Comparison of ENCODE assay signal across 10 cellular contexts in genomic region chr16:87498324-87499188, GRCh38.
"Had no signal": no experiment of that assay in that cellular context is flagged by ENCODE, and none has a peak within 500 bp of the region (broad histone marks: within the 10 kb centered on the region; RNA-seq: fewer than 3 reads in every experiment).

No MANE protein-coding gene starts in this region.

- H3K9me3 ChIP-seq: mucosa of descending colon had no signal

- H3K9me3 Mint-ChIP-seq: activated naive CD4-positive, alpha-beta T cell treated with anti-CD3 and anti-CD28 coated beads, Interleukin-2, amount 10 ng/mL, durations not matched to agents 7 days and 5 days; activated T-helper 2 cell treated with anti-CD3 and anti-CD28 coated beads, Interferon-gamma antibody, Interleukin-2, Interleukin-4, amounts not matched to agents 10 μg/mL and 5 μg/mL and 100 μg/mL, durations not matched to agents 14 hours and 24 hours and 36 hours; nephron had no signal

- H3K27ac Mint-ChIP-seq: activated naive CD4-positive, alpha-beta T cell treated with anti-CD3 and anti-CD28 coated beads, Interleukin-2, amount 10 ng/mL, durations not matched to agents 7 days and 5 days; activated T-helper 2 cell treated with anti-CD3 and anti-CD28 coated beads, Interferon-gamma antibody, Interleukin-2, Interleukin-4, amounts not matched to agents 10 μg/mL and 5 μg/mL and 100 μg/mL, durations not matched to agents 14 hours and 24 hours and 36 hours; nephron had no signal

- ATAC-seq: mucosa of descending colon had no signal

- H3K4me3 Mint-ChIP-seq: activated naive CD4-positive, alpha-beta T cell treated with anti-CD3 and anti-CD28 coated beads, Interleukin-2, amount 10 ng/mL, durations not matched to agents 7 days and 5 days; nephron had no signal

- H3K36me3 Mint-ChIP-seq: activated naive CD4-positive, alpha-beta T cell treated with anti-CD3 and anti-CD28 coated beads, Interleukin-2, amount 10 ng/mL, durations not matched to agents 7 days and 5 days had no signal

- H3K4me3 ChIP-seq: mucosa of descending colon had no signal

- DNase-seq: activated naive CD4-positive, alpha-beta T cell treated with anti-CD3 and anti-CD28 coated beads, Interleukin-2, amount 10 ng/mL, durations not matched to agents 7 days and 5 days; central memory CD4-positive, alpha-beta T cell; cortex of kidney; effector memory CD4-positive, alpha-beta T cell; erythroblast; hippocampal formation; occipital lobe had no signal
